In genomic region chr17:49741692-49742076, GRCh38 we compare ENCODE assay signal across 1 cellular context.
TF ChIP-seq lines count a peak whose summit lies in the region.

No MANE protein-coding gene starts in this region.

TF ChIP-seq in HepG2, 621 proteins besides CTCF, POLR2A, EP300 and RAD21:
- no peak for TF ChIP-seq ZNF550 (CRISPR knock-in tag; IDR thresholded peaks at IDR 0.05; ENCODE audit: borderline replicate concordance)
- no peak for TF ChIP-seq XBP1 (CRISPR knock-in tag; IDR thresholded peaks at IDR 0.05)
- no peak for TF ChIP-seq NCOR1 (IDR thresholded peaks at IDR 0.05; ENCODE audit: borderline replicate concordance, low read length)
- TF ChIP-seq AFF4 (CRISPR knock-in tag; IDR thresholded peaks at IDR 0.05) = no peak
- no peak for TF ChIP-seq EZH2 (conservative IDR thresholded peaks at IDR 0.05; ENCODE audit: low read depth, low read length)
- TF ChIP-seq, protein P1, sequence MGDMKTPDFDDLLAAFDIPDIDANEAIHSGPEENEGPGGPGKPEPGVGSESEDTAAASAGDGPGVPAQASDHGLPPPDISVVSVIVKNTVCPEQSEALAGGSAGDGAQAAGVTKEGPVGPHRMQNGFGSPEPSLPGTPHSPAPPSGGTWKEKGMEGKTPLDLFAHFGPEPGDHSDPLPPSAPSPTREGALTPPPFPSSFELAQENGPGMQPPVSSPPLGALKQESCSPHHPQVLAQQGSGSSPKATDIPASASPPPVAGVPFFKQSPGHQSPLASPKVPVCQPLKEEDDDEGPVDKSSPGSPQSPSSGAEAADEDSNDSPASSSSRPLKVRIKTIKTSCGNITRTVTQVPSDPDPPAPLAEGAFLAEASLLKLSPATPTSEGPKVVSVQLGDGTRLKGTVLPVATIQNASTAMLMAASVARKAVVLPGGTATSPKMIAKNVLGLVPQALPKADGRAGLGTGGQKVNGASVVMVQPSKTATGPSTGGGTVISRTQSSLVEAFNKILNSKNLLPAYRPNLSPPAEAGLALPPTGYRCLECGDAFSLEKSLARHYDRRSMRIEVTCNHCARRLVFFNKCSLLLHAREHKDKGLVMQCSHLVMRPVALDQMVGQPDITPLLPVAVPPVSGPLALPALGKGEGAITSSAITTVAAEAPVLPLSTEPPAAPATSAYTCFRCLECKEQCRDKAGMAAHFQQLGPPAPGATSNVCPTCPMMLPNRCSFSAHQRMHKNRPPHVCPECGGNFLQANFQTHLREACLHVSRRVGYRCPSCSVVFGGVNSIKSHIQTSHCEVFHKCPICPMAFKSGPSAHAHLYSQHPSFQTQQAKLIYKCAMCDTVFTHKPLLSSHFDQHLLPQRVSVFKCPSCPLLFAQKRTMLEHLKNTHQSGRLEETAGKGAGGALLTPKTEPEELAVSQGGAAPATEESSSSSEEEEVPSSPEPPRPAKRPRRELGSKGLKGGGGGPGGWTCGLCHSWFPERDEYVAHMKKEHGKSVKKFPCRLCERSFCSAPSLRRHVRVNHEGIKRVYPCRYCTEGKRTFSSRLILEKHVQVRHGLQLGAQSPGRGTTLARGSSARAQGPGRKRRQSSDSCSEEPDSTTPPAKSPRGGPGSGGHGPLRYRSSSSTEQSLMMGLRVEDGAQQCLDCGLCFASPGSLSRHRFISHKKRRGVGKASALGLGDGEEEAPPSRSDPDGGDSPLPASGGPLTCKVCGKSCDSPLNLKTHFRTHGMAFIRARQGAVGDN (CRISPR knock-in tag; IDR thresholded peaks at IDR 0.05) = no peak
- TF ChIP-seq JARID2 (CRISPR knock-in tag; IDR thresholded peaks at IDR 0.05; ENCODE audit: insufficient replicate concordance) = no peak
- TF ChIP-seq GATAD1 (CRISPR knock-in tag; IDR thresholded peaks at IDR 0.05) = no peak
- TF ChIP-seq, protein P2, sequence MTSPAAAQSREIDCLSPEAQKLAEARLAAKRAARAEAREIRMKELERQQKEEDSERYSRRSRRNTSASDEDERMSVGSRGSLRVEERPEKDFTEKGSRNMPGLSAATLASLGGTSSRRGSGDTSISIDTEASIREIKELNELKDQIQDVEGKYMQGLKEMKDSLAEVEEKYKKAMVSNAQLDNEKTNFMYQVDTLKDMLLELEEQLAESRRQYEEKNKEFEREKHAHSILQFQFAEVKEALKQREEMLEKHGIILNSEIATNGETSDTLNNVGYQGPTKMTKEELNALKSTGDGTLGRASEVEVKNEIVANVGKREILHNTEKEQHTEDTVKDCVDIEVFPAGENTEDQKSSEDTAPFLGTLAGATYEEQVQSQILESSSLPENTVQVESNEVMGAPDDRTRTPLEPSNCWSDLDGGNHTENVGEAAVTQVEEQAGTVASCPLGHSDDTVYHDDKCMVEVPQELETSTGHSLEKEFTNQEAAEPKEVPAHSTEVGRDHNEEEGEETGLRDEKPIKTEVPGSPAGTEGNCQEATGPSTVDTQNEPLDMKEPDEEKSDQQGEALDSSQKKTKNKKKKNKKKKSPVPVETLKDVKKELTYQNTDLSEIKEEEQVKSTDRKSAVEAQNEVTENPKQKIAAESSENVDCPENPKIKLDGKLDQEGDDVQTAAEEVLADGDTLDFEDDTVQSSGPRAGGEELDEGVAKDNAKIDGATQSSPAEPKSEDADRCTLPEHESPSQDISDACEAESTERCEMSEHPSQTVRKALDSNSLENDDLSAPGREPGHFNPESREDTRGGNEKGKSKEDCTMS (CRISPR knock-in tag; conservative IDR thresholded peaks at IDR 0.05) = no peak
- no peak for TF ChIP-seq ZNF282 (IDR thresholded peaks at IDR 0.05; ENCODE audit: partially characterized antibody)
- no peak for TF ChIP-seq THAP8 (CRISPR knock-in tag; IDR thresholded peaks at IDR 0.05; ENCODE audit: borderline replicate concordance)
- TF ChIP-seq, protein P3, sequence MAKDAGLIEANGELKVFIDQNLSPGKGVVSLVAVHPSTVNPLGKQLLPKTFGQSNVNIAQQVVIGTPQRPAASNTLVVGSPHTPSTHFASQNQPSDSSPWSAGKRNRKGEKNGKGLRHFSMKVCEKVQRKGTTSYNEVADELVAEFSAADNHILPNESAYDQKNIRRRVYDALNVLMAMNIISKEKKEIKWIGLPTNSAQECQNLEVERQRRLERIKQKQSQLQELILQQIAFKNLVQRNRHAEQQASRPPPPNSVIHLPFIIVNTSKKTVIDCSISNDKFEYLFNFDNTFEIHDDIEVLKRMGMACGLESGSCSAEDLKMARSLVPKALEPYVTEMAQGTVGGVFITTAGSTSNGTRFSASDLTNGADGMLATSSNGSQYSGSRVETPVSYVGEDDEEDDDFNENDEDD (CRISPR knock-in tag; IDR thresholded peaks at IDR 0.05; ENCODE audit: borderline replicate concordance) = no peak
- TF ChIP-seq ZNF30 (CRISPR knock-in tag; IDR thresholded peaks at IDR 0.05) = no peak
- TF ChIP-seq WIZ (CRISPR knock-in tag; IDR thresholded peaks at IDR 0.05) = no peak
- no peak for TF ChIP-seq ZFP62 (CRISPR knock-in tag; IDR thresholded peaks at IDR 0.05)
- no peak for TF ChIP-seq IRX3 (CRISPR knock-in tag; IDR thresholded peaks at IDR 0.05; ENCODE audit: borderline replicate concordance, low read depth)
- TF ChIP-seq, protein P4, sequence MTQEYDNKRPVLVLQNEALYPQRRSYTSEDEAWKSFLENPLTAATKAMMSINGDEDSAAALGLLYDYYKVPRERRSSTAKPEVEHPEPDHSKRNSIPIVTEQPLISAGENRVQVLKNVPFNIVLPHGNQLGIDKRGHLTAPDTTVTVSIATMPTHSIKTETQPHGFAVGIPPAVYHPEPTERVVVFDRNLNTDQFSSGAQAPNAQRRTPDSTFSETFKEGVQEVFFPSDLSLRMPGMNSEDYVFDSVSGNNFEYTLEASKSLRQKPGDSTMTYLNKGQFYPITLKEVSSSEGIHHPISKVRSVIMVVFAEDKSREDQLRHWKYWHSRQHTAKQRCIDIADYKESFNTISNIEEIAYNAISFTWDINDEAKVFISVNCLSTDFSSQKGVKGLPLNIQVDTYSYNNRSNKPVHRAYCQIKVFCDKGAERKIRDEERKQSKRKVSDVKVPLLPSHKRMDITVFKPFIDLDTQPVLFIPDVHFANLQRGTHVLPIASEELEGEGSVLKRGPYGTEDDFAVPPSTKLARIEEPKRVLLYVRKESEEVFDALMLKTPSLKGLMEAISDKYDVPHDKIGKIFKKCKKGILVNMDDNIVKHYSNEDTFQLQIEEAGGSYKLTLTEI (CRISPR knock-in tag; conservative IDR thresholded peaks at IDR 0.05) = no peak
